1 cellular context compared by ENCODE assay signal in the genomic region with DNA sequence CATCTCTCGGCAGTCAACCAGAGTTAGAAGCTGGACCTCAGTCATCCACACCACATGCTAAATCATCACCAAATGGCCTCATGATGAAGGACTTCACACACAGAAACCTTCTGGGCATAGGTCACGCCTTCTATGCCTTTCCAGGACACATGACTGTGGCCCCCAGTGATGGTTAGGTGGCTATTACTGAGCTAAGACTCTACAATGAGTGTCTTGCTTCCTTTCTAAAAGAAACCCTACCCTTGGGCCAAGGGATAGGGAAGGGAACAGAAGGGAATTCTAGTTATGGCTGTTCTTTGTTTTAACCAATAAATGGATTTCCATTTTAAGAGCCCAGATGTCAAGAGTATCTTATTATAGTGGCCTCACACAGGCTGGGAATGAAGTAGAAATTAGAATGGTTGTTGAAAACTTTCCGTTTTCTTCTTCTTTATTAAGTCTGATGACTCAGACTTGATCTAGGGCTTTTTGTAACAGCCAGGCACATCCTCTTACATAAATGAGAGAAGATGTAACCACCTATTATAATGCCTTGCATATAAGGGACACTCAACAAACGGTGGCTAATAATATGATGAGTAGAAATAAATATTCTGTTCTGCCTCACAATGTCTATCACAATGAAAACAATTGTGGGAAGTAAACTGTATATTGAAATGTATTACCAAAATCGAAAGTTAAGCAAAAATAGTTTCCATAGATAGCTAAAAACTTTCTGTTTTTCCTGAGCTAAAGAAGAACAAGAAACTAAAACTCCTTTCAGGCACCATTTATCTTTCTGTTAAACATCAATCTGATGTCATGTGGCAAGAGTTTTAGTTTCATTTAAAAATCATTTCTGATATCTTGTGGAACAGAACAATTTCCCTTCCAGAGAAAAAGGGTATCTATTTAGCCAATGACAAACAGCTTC.
TF ChIP-seq lines count a peak whose summit lies in the region.

No MANE protein-coding gene starts in this region.

TF ChIP-seq in IMR-90, 13 proteins besides CTCF, POLR2A, EP300 and RAD21 (continued from another document):
- TF ChIP-seq CEBPB (IDR thresholded peaks at IDR 0.05; ENCODE audit: low read depth, low read length) (no peak), NFE2L2 (IDR thresholded peaks at IDR 0.05; ENCODE audit: low read depth, low read length) (no peak), CHD1 (IDR thresholded peaks at IDR 0.05; ENCODE audit: low read depth, low read length) (no peak)
